In the genomic region with DNA sequence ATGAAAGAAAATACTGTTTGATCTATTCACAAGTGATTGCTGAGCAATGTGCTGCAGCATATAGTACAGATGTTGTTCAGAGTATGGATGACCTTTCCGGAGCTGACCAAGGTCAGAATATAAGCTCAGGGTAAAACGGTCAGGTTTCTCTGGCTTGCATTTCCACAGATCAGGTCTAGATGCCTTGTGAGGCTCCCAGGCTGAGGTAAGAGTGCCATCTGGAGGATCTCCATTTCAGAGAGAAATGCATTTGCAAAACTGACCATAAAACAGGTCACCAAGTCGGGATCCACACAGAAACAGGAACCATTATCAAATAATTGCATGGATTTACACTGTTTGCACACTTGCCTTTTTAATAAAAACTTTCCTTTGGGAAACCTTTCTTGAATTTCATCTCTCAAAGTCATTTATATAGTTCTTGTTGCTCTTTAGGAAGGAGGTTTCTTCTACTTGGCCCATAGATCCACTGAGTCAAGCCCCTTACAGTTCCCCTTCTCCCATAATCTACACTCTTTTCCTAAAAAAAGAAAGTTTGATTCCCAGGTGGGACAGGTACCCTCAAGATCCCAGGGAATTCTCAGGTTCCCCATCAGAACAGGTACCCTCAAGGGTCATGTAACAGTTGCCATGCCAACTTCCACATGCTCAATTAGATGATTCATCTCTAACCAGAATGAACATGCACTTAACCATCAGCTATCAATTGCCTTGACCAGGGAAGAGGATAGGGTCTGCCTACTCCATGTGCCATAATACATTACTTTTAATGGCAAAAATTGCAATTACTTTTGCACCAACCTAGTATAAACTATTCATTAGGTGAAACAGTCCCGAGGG, we compare ENCODE assay signal across 9 cellular contexts. TPM values are rescaled to one million over a fixed set of nuclear protein-coding genes. Genes with fewer than 3 reads are reported as not detected.
DNase-seq lines count a peak whose midpoint lies in the region; ATAC-seq and TF ChIP-seq lines count a peak whose summit lies in the region.
"Had no signal": no experiment of that assay in that cellular context is flagged by ENCODE, and none has a peak within 500 bp of the region (broad histone marks: within the 10 kb centered on the region; RNA-seq: fewer than 3 reads in every experiment).

No MANE protein-coding gene starts in this region.

- H3K4me1 ChIP-seq in OCI-LY7 (ENCODE audit: insufficient read depth, low read length, poor library complexity, severe bottlenecking) (no peaks in the 10 kb centered on the region), mucosa of descending colon (ENCODE audit: low read depth) (no peaks in the 10 kb centered on the region)

- TF ChIP-seq CTCF in OCI-LY7 (conservative IDR thresholded peaks at IDR 0.05; ENCODE audit: low read length) (peak; percentile 51), endothelial cell (IDR thresholded peaks at IDR 0.05; ENCODE audit: unreplicated experiment) (no peak), mucosa of descending colon (IDR thresholded peaks at IDR 0.05) (no peak)

- no peak overlapping the region for H3K27ac ChIP-seq in OCI-LY7 (ENCODE audit: low read depth, low read length, poor library complexity, severe bottlenecking)

- no peak overlapping the region for H3K4me2 ChIP-seq in OCI-LY7 (ENCODE audit: low read length)

- H3K36me3 ChIP-seq in OCI-LY7 (ENCODE audit: insufficient read depth, low read length) (peaks cover 38% of the 10 kb centered on the region), mucosa of descending colon (ENCODE audit: low read depth) (no peaks in the 10 kb centered on the region)

- no peak overlapping the region for H3K4me3 ChIP-seq in OCI-LY7 (ENCODE audit: low read depth, low read length, poor library complexity, severe bottlenecking)
- H3K4me3 ChIP-seq in mucosa of descending colon, result no peak overlapping the region

- H3K9me3 Mint-ChIP-seq in endothelial cell (ENCODE audit: unreplicated experiment), result no peaks in the 10 kb centered on the region

- ATAC-seq in mucosa of descending colon (peak; percentile 76), HG02610 (IDR thresholded peaks at IDR 0.05; ENCODE audit: unreplicated experiment) (no peak), HG03342 (IDR thresholded peaks at IDR 0.05; ENCODE audit: unreplicated experiment) (no peak)

- peaks cover 8% of the 10 kb centered on the region for H3K4me1 Mint-ChIP-seq in endothelial cell (ENCODE audit: unreplicated experiment)

- no peak overlapping the region for H2AFZ ChIP-seq in OCI-LY7 (ENCODE audit: low read length)

- no TSS peak for BruUV-seq in OCI-LY7 (replicated peaks; lab: Mats Ljungman, UMichigan)

- DNase-seq in AG20443 (ENCODE audit: low spot score) (peak; percentile 77), HEK293T (ENCODE audit: extremely low spot score) (peak; percentile 49), OCI-LY7 (ENCODE audit: low spot score) (peak; percentile 7), endothelial cell (ENCODE audit: low spot score) (peak; percentile 31), mucosa of descending colon (peak in 1 of 3 donors; percentile 58), germinal center (ENCODE audit: low spot score) (no peak)

- no peak overlapping the region for H3K27ac Mint-ChIP-seq in endothelial cell (ENCODE audit: unreplicated experiment)

- peaks cover 2% of the 10 kb centered on the region for H3K27me3 Mint-ChIP-seq in endothelial cell (ENCODE audit: unreplicated experiment)

- intact Hi-C loops in OCI-LY7 (cut with micrococcal nuclease; ENCODE audit: unreplicated experiment) (no loop called here), mucosa of descending colon (cut with DNase I, micrococcal nuclease) (loop anchor here in 1 of 2 donors (10.0 kb wide), 1 partner anchor 426 kb away; no protein-coding TSS in a partner anchor)

- POLR2A ChIA-PET in HEK293T (lab: Yijun Ruan, JAX), result no interaction called here
- POLR2A ChIA-PET in OCI-LY7 (lab: Charles Lee), result interaction anchor here (0.6 to 1.1 kb wide), 4 partner anchors 10 to 224 kb away, joined by 3 to 7 read pairs (median 3); no protein-coding TSS in a partner anchor

- CTCF ChIA-PET in HEK293T (lab: Yijun Ruan, JAX), result interaction anchor here (0.6 to 2.0 kb wide), 7 partner anchors 51 to 933 kb away, joined by 3 to 9 read pairs (median 3); no protein-coding TSS in a partner anchor
- CTCF ChIA-PET in OCI-LY7 (lab: Charles Lee; ENCODE audit: unreplicated experiment), result no interaction called here

- no peak overlapping the region for H3K4me3 Mint-ChIP-seq in endothelial cell (ENCODE audit: unreplicated experiment)

- H3K36me3 Mint-ChIP-seq in endothelial cell (ENCODE audit: low read depth, unreplicated experiment), result no peaks in the 10 kb centered on the region

- H3K9me2 ChIP-seq in OCI-LY7 (ENCODE audit: insufficient read depth, low read length), result no peaks in the 10 kb centered on the region

- H3K79me2 ChIP-seq in OCI-LY7 (ENCODE audit: insufficient read depth, low read depth, low read length), result no peaks in the 10 kb centered on the region

- no peaks in the 10 kb centered on the region for H3K9me3 ChIP-seq in OCI-LY7 (ENCODE audit: low read length)
- H3K9me3 ChIP-seq in mucosa of descending colon, result no peaks in the 10 kb centered on the region

- H4K20me1 ChIP-seq in OCI-LY7 (ENCODE audit: insufficient read depth, low read length), result no peaks in the 10 kb centered on the region

TF ChIP-seq in HEK293T, 16 proteins besides CTCF, POLR2A, EP300 and RAD21:
- TF ChIP-seq FOXA1 (IDR thresholded peaks at IDR 0.05) (no peak), PKNOX1 (IDR thresholded peaks at IDR 0.05) (no peak), SUZ12 (IDR thresholded peaks at IDR 0.05) (no peak), ELF4 (IDR thresholded peaks at IDR 0.05) (no peak), L3MBTL2 (conservative IDR thresholded peaks at IDR 0.05) (no peak)

RNA-seq across cellular contexts. Expression of gene TMPRSS5, which starts 25.0 kb away (rescaled TPM):
- total RNA-seq in OCI-LY7 (2014; rRNA removed; shearing (Covaris generic)), result 0.50 and 1.8 TPM in 2 replicates
- total RNA-seq in OCI-LY7 (2022), result 0.33 and 0.65 TPM in 2 replicates
- total RNA-seq in endothelial cell (ENCODE audit: unreplicated experiment), result 2.7 TPM
- total RNA-seq in mucosa of descending colon, result 1 to 10 TPM in 1 of 3 donors, under 1 TPM in 2; 0.70 to 1.6 (median 0.81) TPM

RNA-seq across cellular contexts. Expression of gene ZW10, which starts 42.4 kb away (rescaled TPM):
- 15.9 and 18.9 TPM in 2 replicates for total RNA-seq in OCI-LY7 (2014; rRNA removed; shearing (Covaris generic))
- 19.2 and 19.9 TPM in 2 replicates for total RNA-seq in OCI-LY7 (2022)
- 25.2 TPM for total RNA-seq in endothelial cell (ENCODE audit: unreplicated experiment)
- total RNA-seq in mucosa of descending colon, result 10 to 100 TPM; 10.5 to 12.3 (median 11.1) TPM

RNA-seq across cellular contexts. Expression of gene CLDN25, which starts 48.5 kb away (rescaled TPM):
- not detected in 2 replicates for total RNA-seq in OCI-LY7 (2014; rRNA removed; shearing (Covaris generic))
- total RNA-seq in OCI-LY7 (2022) (not detected in 2 replicates), endothelial cell (ENCODE audit: unreplicated experiment) (not detected), mucosa of descending colon (not detected)
- total RNA-seq: temporal lobe had no signal
